In the genomic region with DNA sequence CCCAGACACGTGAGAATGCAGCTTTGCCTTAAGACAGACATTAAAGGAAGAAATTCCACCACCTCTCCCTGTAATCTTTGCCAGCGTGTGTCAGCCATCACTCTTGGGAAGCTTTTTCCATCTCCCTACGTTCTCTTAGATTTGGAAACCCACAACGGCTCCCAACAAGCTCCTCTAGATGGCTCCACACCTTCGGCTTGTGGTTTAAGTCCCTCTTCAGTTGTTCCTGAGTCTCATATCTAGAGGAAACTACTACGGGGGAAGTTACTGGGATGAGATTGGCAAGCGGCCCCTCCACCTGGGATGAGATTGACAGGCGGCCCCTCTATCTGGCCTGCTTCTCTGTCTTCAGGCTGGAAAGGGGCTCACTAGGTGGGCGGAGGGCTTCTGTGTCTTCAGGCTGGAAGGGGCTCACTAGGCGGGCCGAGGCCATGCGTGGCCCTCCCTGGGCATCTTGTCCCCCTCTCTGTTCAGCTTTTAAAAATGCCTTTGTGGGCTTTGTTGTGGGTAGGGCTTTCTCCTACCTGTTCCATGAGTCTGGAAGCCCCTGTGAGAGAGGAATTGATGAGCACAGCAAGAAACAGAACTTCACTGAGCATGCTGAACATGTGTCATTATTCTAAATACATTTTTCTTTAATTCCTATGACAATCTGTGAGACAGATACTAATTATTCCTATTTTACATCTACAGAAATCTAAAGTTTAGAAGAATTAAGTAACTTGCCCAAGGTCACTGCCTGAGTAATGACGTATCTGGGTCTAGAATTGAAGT, we compare ENCODE assay signal across 1 cellular context.
TF ChIP-seq lines count a peak whose summit lies in the region.

No MANE protein-coding gene starts in this region.

TF ChIP-seq in SK-N-SH treated with all-trans-retinoic acid at 6 μM for 48 hours, 23 proteins besides CTCF, POLR2A, EP300 and RAD21 (continued from another document):
- TF ChIP-seq TSHZ2 (CRISPR knock-in tag; IDR thresholded peaks at IDR 0.05) (no peak), SNAI2 (CRISPR knock-in tag; IDR thresholded peaks at IDR 0.05) (no peak), ISL1 (CRISPR knock-in tag; IDR thresholded peaks at IDR 0.05) (no peak), ZNF8 (CRISPR knock-in tag; IDR thresholded peaks at IDR 0.05) (no peak), OSR1 (CRISPR knock-in tag; IDR thresholded peaks at IDR 0.05) (no peak), PPARA (CRISPR knock-in tag; IDR thresholded peaks at IDR 0.05; ENCODE audit: borderline replicate concordance) (no peak), RARB (CRISPR knock-in tag; IDR thresholded peaks at IDR 0.05) (no peak), ARNTL (CRISPR knock-in tag; IDR thresholded peaks at IDR 0.05; ENCODE audit: borderline replicate concordance, low read depth) (no peak), TCF4 (CRISPR knock-in tag; IDR thresholded peaks at IDR 0.05; ENCODE audit: borderline replicate concordance) (no peak), GLIS3 (CRISPR knock-in tag; IDR thresholded peaks at IDR 0.05) (no peak), ZNF70 (CRISPR knock-in tag; IDR thresholded peaks at IDR 0.05) (no peak), ZNF565 (CRISPR knock-in tag; conservative IDR thresholded peaks at IDR 0.05; ENCODE audit: low read depth) (no peak)
